In genomic region chr10:6635784-6636183, GRCh38 we compare ENCODE assay signal across 13 cellular contexts. TPM values are rescaled to one million over a fixed set of nuclear protein-coding genes. Genes with fewer than 3 reads are reported as not detected.
DNase-seq lines count a peak whose midpoint lies in the region; ATAC-seq and TF ChIP-seq lines count a peak whose summit lies in the region.
"Had no signal": no experiment of that assay in that cellular context is flagged by ENCODE, and none has a peak within 500 bp of the region (broad histone marks: within the 10 kb centered on the region; RNA-seq: fewer than 3 reads in every experiment).

No MANE protein-coding gene starts in this region.

- POLR2A ChIA-PET in CD4-positive, alpha-beta T cell (lab: Charles Lee) = no interaction called here
- POLR2A ChIA-PET in T-cell (lab: Charles Lee) = no interaction called here
- POLR2A ChIA-PET in naive thymus-derived CD4-positive, alpha-beta T cell (lab: Charles Lee) = no interaction called here

- no peaks in the 10 kb centered on the region for H3K9me3 ChIP-seq in CD4-positive, alpha-beta T cell (ENCODE audit: control insufficient read depth, low read length)
- no peaks in the 10 kb centered on the region for H3K9me3 ChIP-seq in naive thymus-derived CD4-positive, alpha-beta T cell (ENCODE audit: control insufficient read depth in 2 of 3, low read length in 3 of 3)

- TF ChIP-seq CTCF in CD4-positive, alpha-beta T cell (IDR thresholded peaks at IDR 0.05) = no peak

- peaks cover 2% of the 10 kb centered on the region for H3K27me3 Mint-ChIP-seq in activated T-cell treated with anti-CD3 and anti-CD28 coated beads, Interleukin-2, amount 50 U/mL, for 4 hours (ENCODE audit: low read depth)
- H3K27me3 Mint-ChIP-seq in CD4-positive, alpha-beta T cell = no peaks in the 10 kb centered on the region
- no peaks in the 10 kb centered on the region for H3K27me3 Mint-ChIP-seq in T-cell
- peaks cover 0 to 3% (median 0%) of the 10 kb centered on the region in 5 donors for H3K27me3 Mint-ChIP-seq in naive thymus-derived CD4-positive, alpha-beta T cell

- intact Hi-C loops in CD4-positive, alpha-beta T cell (cut with DNase I, micrococcal nuclease) = no loop called here
- intact Hi-C loops in naive thymus-derived CD4-positive, alpha-beta T cell (cut with micrococcal nuclease) = no loop called here

- ATAC-seq in activated T-cell treated with anti-CD3 and anti-CD28 coated beads, Interleukin-2, amount 50 U/mL, for 4 hours = peak; percentile 65 to 75
- ATAC-seq in CD4-positive, alpha-beta T cell (ENCODE audit: poor library complexity) = no peak
- peak in 1 of 4 experiments; percentile 44 for ATAC-seq in T-cell (replicated peaks in 1 of 4)
- no peak for ATAC-seq in naive thymus-derived CD4-positive, alpha-beta T cell
- no peak for ATAC-seq in HG03025 (IDR thresholded peaks at IDR 0.05; ENCODE audit: low FRiP score, unreplicated experiment)

- H3K36me3 ChIP-seq in naive thymus-derived CD4-positive, alpha-beta T cell (ENCODE audit: control insufficient read depth in 2 of 3, insufficient read depth in 3 of 3, low read length in 3 of 3) = peaks cover 0 to 3% (median 0%) of the 10 kb centered on the region in 3 experiments

- peaks cover 19% of the 10 kb centered on the region for H3K4me1 Mint-ChIP-seq in activated T-cell treated with anti-CD3 and anti-CD28 coated beads, Interleukin-2, amount 50 U/mL, for 4 hours (ENCODE audit: low read depth)
- peaks cover 21% of the 10 kb centered on the region for H3K4me1 Mint-ChIP-seq in CD4-positive, alpha-beta T cell (ENCODE audit: low read depth)
- H3K4me1 Mint-ChIP-seq in T-cell = peaks cover 21 to 31% (median 25%) of the 10 kb centered on the region in 3 donors
- H3K4me1 Mint-ChIP-seq in naive thymus-derived CD4-positive, alpha-beta T cell = peaks cover 12 to 41% (median 21%) of the 10 kb centered on the region in 7 donors

- H3K27me3 ChIP-seq in CD4-positive, alpha-beta T cell (ENCODE audit: control insufficient read depth, insufficient read depth, low read length) = no peaks in the 10 kb centered on the region
- no peaks in the 10 kb centered on the region for H3K27me3 ChIP-seq in naive thymus-derived CD4-positive, alpha-beta T cell (ENCODE audit: control insufficient read depth in 2 of 2, insufficient read depth in 2 of 2, low read length in 2 of 2)

- H3K4me1 ChIP-seq in naive thymus-derived CD4-positive, alpha-beta T cell (ENCODE audit: control insufficient read depth in 2 of 2, insufficient read depth in 2 of 2, low read length in 2 of 2) = peaks cover 0 to 4% of the 10 kb centered on the region in 2 donors

- no peak overlapping the region for H3K27ac ChIP-seq in CD4-positive, alpha-beta T cell (ENCODE audit: low read depth, low read length)
- no peak overlapping the region for H3K27ac ChIP-seq in naive thymus-derived CD4-positive, alpha-beta T cell (ENCODE audit: low read depth, low read length)

- H3K27ac Mint-ChIP-seq in CD4-positive, alpha-beta T cell = peak overlapping the region; percentile 27
- peak overlapping the region; percentile 55 to 61 for H3K27ac Mint-ChIP-seq in T-cell
- peak overlapping the region in 7 of 9 donors; percentile 2 to 85 (median 49) for H3K27ac Mint-ChIP-seq in naive thymus-derived CD4-positive, alpha-beta T cell

- H3K4me3 Mint-ChIP-seq in activated T-cell treated with anti-CD3 and anti-CD28 coated beads, Interleukin-2, amount 50 U/mL, for 4 hours = no peak overlapping the region
- H3K4me3 Mint-ChIP-seq in CD4-positive, alpha-beta T cell = no peak overlapping the region
- H3K4me3 Mint-ChIP-seq in T-cell = no peak overlapping the region
- peak overlapping the region in 5 of 10 donors; percentile 28 to 53 (median 39) for H3K4me3 Mint-ChIP-seq in naive thymus-derived CD4-positive, alpha-beta T cell

- CTCF ChIA-PET in CD4-positive, alpha-beta T cell (lab: Charles Lee) = interaction anchor here (0.5 to 1.4 kb wide), 2 partner anchors 12 to 1419 kb away, joined by 3 read pairs; partner anchors contain the start of gene GATA3
- CTCF ChIA-PET in T-cell (lab: Charles Lee) = no interaction called here
- CTCF ChIA-PET in naive thymus-derived CD4-positive, alpha-beta T cell (lab: Charles Lee) = no interaction called here

- H3K9me3 Mint-ChIP-seq in activated T-cell treated with anti-CD3 and anti-CD28 coated beads, Interleukin-2, amount 50 U/mL, for 4 hours = no peaks in the 10 kb centered on the region
- H3K9me3 Mint-ChIP-seq in CD4-positive, alpha-beta T cell = no peaks in the 10 kb centered on the region
- no peaks in the 10 kb centered on the region for H3K9me3 Mint-ChIP-seq in T-cell
- H3K9me3 Mint-ChIP-seq in naive thymus-derived CD4-positive, alpha-beta T cell = no peaks in the 10 kb centered on the region

- peaks cover 4% of the 10 kb centered on the region for H3K36me3 Mint-ChIP-seq in activated T-cell treated with anti-CD3 and anti-CD28 coated beads, Interleukin-2, amount 50 U/mL, for 4 hours (ENCODE audit: insufficient read depth)
- no peaks in the 10 kb centered on the region for H3K36me3 Mint-ChIP-seq in CD4-positive, alpha-beta T cell (ENCODE audit: low read depth)
- peaks cover 3% of the 10 kb centered on the region for H3K36me3 Mint-ChIP-seq in T-cell
- peaks cover 0 to 9% (median 4%) of the 10 kb centered on the region in 5 donors for H3K36me3 Mint-ChIP-seq in naive thymus-derived CD4-positive, alpha-beta T cell

- DNase-seq in activated T-cell treated with anti-CD3 and anti-CD28 coated beads, Interleukin-2, amount 50 U/mL, for 4 hours = no peak
- no peak for DNase-seq in activated T-cell treated with anti-CD3 and anti-CD28 coated beads, Interleukin-2, amount 50 U/mL, for 48 hours
- no peak for DNase-seq in CD4-positive, alpha-beta T cell
- DNase-seq in T-cell (no peak), NCI-H1417 (lab: John Stamatoyannopoulos, UW) (no peak)
- DNase-seq in naive thymus-derived CD4-positive, alpha-beta T cell = peak in 2 of 9 donors; percentile 18 to 23
- DNase-seq: C1 segment of cervical spinal cord, NCI-H1092 treated with DMSO at 0.1 percent for 48 hours, NCI-H1694, NCI-H2081 treated with DMSO at 0.1 percent for 48 hours, SHP77 had no signal

- H3K4me3 ChIP-seq in naive thymus-derived CD4-positive, alpha-beta T cell (ENCODE audit: low read length) = no peak overlapping the region

RNA-seq across cellular contexts. Expression of gene PRKCQ, which starts 55.7 kb away (rescaled TPM):
- total RNA-seq in activated T-cell treated with anti-CD3 and anti-CD28 coated beads, Interleukin-2, amount 50 U/mL, for 4 hours = 10 to 100 TPM; 21.4 to 26.2 (median 22.3) TPM
- 10 to 100 TPM; 43.4 to 43.9 TPM for total RNA-seq in CD4-positive, alpha-beta T cell
- 10 to 100 TPM; 60.3 to 67.4 (median 61.6) TPM for total RNA-seq in T-cell
- 10 to 100 TPM; 45.9 to 68.3 (median 65.8) TPM for total RNA-seq in naive thymus-derived CD4-positive, alpha-beta T cell
- 10 to 100 TPM; 44.3 to 74.5 TPM for polyA plus RNA-seq in naive thymus-derived CD4-positive, alpha-beta T cell
- total RNA-seq: RPMI7951 had no signal

Comparison
In these comparisons a context has a peak if more than half of its experiments do, and no peak if none do; other contexts are left out.
1. ATAC-seq: peak in activated T-cell treated with anti-CD3 and anti-CD28 coated beads, Interleukin-2, amount 50 U/mL, for 4 hours (2 of 2); none in CD4-positive, alpha-beta T cell (single experiment), naive thymus-derived CD4-positive, alpha-beta T cell (single experiment) and HG03025 (single experiment).
2. Peak in every context shown above with its lines, with median percentiles within 50 percentile points of each other: H3K27ac Mint-ChIP-seq.